23 cellular contexts compared by ENCODE assay signal in genomic region chr17:31512104-31512740, GRCh38.
DNase-seq lines count a peak whose midpoint lies in the region; ATAC-seq and TF ChIP-seq lines count a peak whose summit lies in the region.
"Had no signal": no experiment of that assay in that cellular context is flagged by ENCODE, and none has a peak within 500 bp of the region (broad histone marks: within the 10 kb centered on the region; RNA-seq: fewer than 3 reads in every experiment).

No MANE protein-coding gene starts in this region.

- H3K79me1 ChIP-seq in mesendoderm (ENCODE audit: low read length), result peaks cover 3% of the 10 kb centered on the region

- no peak overlapping the region for H3K23ac ChIP-seq in mesendoderm (ENCODE audit: low read length)

- intact Hi-C loops in CD4-positive, alpha-beta memory T cell (cut with micrococcal nuclease), result no loop called here
- intact Hi-C loops in colonic mucosa (cut with DNase I), result no loop called here

- H2BK120ac ChIP-seq in mesendoderm (ENCODE audit: low read depth, low read length), result no peak overlapping the region

- H4K20me1 ChIP-seq in BLaER1, result no peaks in the 10 kb centered on the region
- H4K20me1 ChIP-seq in MM.1S (ENCODE audit: insufficient read depth, low read length), result no peaks in the 10 kb centered on the region

- H3K18ac ChIP-seq in mesendoderm (ENCODE audit: low read length), result no peak overlapping the region

- no peak overlapping the region for H3K4ac ChIP-seq in mesendoderm (ENCODE audit: low read depth, low read length)

- no peak for DNase-seq in CD4-positive, alpha-beta memory T cell
- no peak for DNase-seq in activated naive CD8-positive, alpha-beta T cell treated with anti-CD3 and anti-CD28 coated beads, Interleukin-2, amount 50 U/mL, for 24 hours
- DNase-seq in mesendoderm (no peak), COR-L47 (lab: John Stamatoyannopoulos, UW) (no peak), MM.1S (no peak), colonic mucosa (no peak)
- DNase-seq: activated CD4-positive, alpha-beta T cell treated with anti-CD3 and anti-CD28 coated beads for 36 hours; activated naive CD4-positive, alpha-beta T cell treated with anti-CD3 and anti-CD28 coated beads for 36 hours; activated T-cell treated with anti-CD3 and anti-CD28 coated beads, Interleukin-2, amount 50 U/mL, for 48 hours; IMR-90; NCI-H1092; NCI-H1694 treated with DMSO at 0.1 percent for 48 hours; NCI-H2171 treated with DMSO at 0.1 percent for 48 hours; NCI-H526; nephron progenitor cell; PC-9; Right ventricle myocardium superior had no signal

- no peak overlapping the region for H4K5ac ChIP-seq in mesendoderm (ENCODE audit: low read length)

- H3K27ac Mint-ChIP-seq in CD4-positive, alpha-beta memory T cell, result peak overlapping the region in 6 of 7 donors; percentile 31 to 64 (median 48)
- H3K27ac Mint-ChIP-seq in activated naive CD8-positive, alpha-beta T cell treated with anti-CD3 and anti-CD28 coated beads, Interleukin-2, amount 50 U/mL, for 24 hours, result peak overlapping the region; percentile 27
- H3K27ac Mint-ChIP-seq: activated naive CD4-positive, alpha-beta T cell treated with anti-CD3 and anti-CD28 coated beads for 36 hours; dendritic cell treated with granulocyte-macrophage colony-stimulating factor and Interleukin-4, amounts not matched to agents 40 ng/mL and 50 ng/mL, for 4 days; nephron progenitor cell had no signal

- H3K9me3 Mint-ChIP-seq in CD4-positive, alpha-beta memory T cell, result no peaks in the 10 kb centered on the region
- H3K9me3 Mint-ChIP-seq in activated naive CD8-positive, alpha-beta T cell treated with anti-CD3 and anti-CD28 coated beads, Interleukin-2, amount 50 U/mL, for 24 hours, result no peaks in the 10 kb centered on the region
- H3K9me3 Mint-ChIP-seq: activated naive CD4-positive, alpha-beta T cell treated with anti-CD3 and anti-CD28 coated beads for 36 hours; dendritic cell treated with granulocyte-macrophage colony-stimulating factor and Interleukin-4, amounts not matched to agents 40 ng/mL and 50 ng/mL, for 4 days; nephron progenitor cell; T-helper 2 cell treated with Interferon-gamma antibody and Interleukin-4, amounts not matched to agents 5 μg/mL and 100 μg/mL, for 36 hours had no signal

- H2BK15ac ChIP-seq in mesendoderm (replicated peaks; ENCODE audit: low read depth), result no peak overlapping the region

- H3K36me3 Mint-ChIP-seq in CD4-positive, alpha-beta memory T cell, result peaks cover 3 to 4% of the 10 kb centered on the region in 2 donors
- peaks cover 2% of the 10 kb centered on the region for H3K36me3 Mint-ChIP-seq in activated naive CD8-positive, alpha-beta T cell treated with anti-CD3 and anti-CD28 coated beads, Interleukin-2, amount 50 U/mL, for 24 hours (ENCODE audit: low read depth)

- peak overlapping the region in 1 of 8 donors; percentile 61 for H3K4me3 Mint-ChIP-seq in CD4-positive, alpha-beta memory T cell
- no peak overlapping the region for H3K4me3 Mint-ChIP-seq in activated naive CD8-positive, alpha-beta T cell treated with anti-CD3 and anti-CD28 coated beads, Interleukin-2, amount 50 U/mL, for 24 hours
- H3K4me3 Mint-ChIP-seq: activated CD4-positive, alpha-beta T cell treated with anti-CD3 and anti-CD28 coated beads for 36 hours; activated naive CD4-positive, alpha-beta T cell treated with anti-CD3 and anti-CD28 coated beads for 36 hours; dendritic cell treated with granulocyte-macrophage colony-stimulating factor and Interleukin-4, amounts not matched to agents 40 ng/mL and 50 ng/mL, for 4 days; nephron progenitor cell; T-helper 2 cell treated with Interferon-gamma antibody and Interleukin-4, amounts not matched to agents 5 μg/mL and 100 μg/mL, for 36 hours had no signal

- H3K79me2 ChIP-seq in mesendoderm (ENCODE audit: control insufficient read depth, insufficient read depth, low read length) (no peaks in the 10 kb centered on the region), MM.1S (ENCODE audit: low read length) (peaks cover 20% of the 10 kb centered on the region)

- H3K4me1 ChIP-seq in BLaER1 (peaks cover 98% of the 10 kb centered on the region), mesendoderm (ENCODE audit: control insufficient read depth, low read depth, low read length) (peaks cover 2% of the 10 kb centered on the region), MM.1S (ENCODE audit: low read length) (peaks cover 18% of the 10 kb centered on the region), colonic mucosa (no peaks in the 10 kb centered on the region)
- peaks cover 48% of the 10 kb centered on the region for H3K4me1 ChIP-seq in CD4-positive, alpha-beta memory T cell (ENCODE audit: insufficient read depth, low read length)

- CTCF ChIA-PET in CD4-positive, alpha-beta memory T cell (lab: Charles Lee; ENCODE audit: partially characterized antibody), result interaction anchor here (2.1 to 5.4 kb wide), 2 partner anchors 18 to 26 kb away, joined by 6 to 51 read pairs; no protein-coding TSS in a partner anchor

- H3K4me2 ChIP-seq in BLaER1 (peak overlapping the region; percentile 99), mesendoderm (ENCODE audit: low read length) (no peak overlapping the region), MM.1S (ENCODE audit: low read depth, low read length) (no peak overlapping the region)
- H3K4me2 ChIP-seq: PC-9 had no signal

- H3K36me3 ChIP-seq in BLaER1 (peaks cover 6% of the 10 kb centered on the region; the same call in 1 of the 2 replicates), mesendoderm (ENCODE audit: control insufficient read depth, insufficient read depth, low read length) (no peaks in the 10 kb centered on the region), MM.1S (replicated peaks; ENCODE audit: insufficient read depth, low read length) (no peaks in the 10 kb centered on the region), colonic mucosa (no peaks in the 10 kb centered on the region)
- no peaks in the 10 kb centered on the region for H3K36me3 ChIP-seq in CD4-positive, alpha-beta memory T cell (ENCODE audit: insufficient read depth, low read length)

- peak overlapping the region; percentile 17 for H3K56ac ChIP-seq in mesendoderm (ENCODE audit: low read length)

- H2BK5ac ChIP-seq in mesendoderm (ENCODE audit: low read length), result no peak overlapping the region

- H4K8ac ChIP-seq in mesendoderm (ENCODE audit: low read depth, low read length), result no peak overlapping the region

- no peak for TF ChIP-seq CTCF in MM.1S (IDR thresholded peaks at IDR 0.05; ENCODE audit: low read length)
- no peak for TF ChIP-seq CTCF in colonic mucosa (IDR thresholded peaks at IDR 0.05)

- no CpG with 5 or more reads among the region's 15 CpGs for WGBS in mesendoderm (ENCODE audit: extremely low coverage, insufficient coverage, low lambda C conversion rate)

- H3K4me3 ChIP-seq in BLaER1 (peak overlapping the region; percentile 9; the same call in 1 of the 2 replicates), mesendoderm (ENCODE audit: low read length) (no peak overlapping the region), MM.1S (ENCODE audit: low read length) (no peak overlapping the region), colonic mucosa (no peak overlapping the region)
- no peak overlapping the region for H3K4me3 ChIP-seq in CD4-positive, alpha-beta memory T cell (ENCODE audit: low read length in 2 of 2)
- H3K4me3 ChIP-seq: PC-9 had no signal

- H3K9ac ChIP-seq in BLaER1 (peak overlapping the region; percentile 80), mesendoderm (ENCODE audit: low read length) (no peak overlapping the region), MM.1S (ENCODE audit: low read length) (no peak overlapping the region), colonic mucosa (ENCODE audit: low read depth in 2 of 2, low read length in 2 of 2) (no peak overlapping the region)
- H3K9ac ChIP-seq: parathyroid adenoma had no signal

- no peaks in the 10 kb centered on the region for H3K9me3 ChIP-seq in BLaER1
- H3K9me3 ChIP-seq in CD4-positive, alpha-beta memory T cell (ENCODE audit: control insufficient read depth in 1 of 2, low read length in 2 of 2), result no peaks in the 10 kb centered on the region
- H3K9me3 ChIP-seq in MM.1S (replicated peaks; ENCODE audit: insufficient read depth, low read length), result no peaks in the 10 kb centered on the region
- no peaks in the 10 kb centered on the region for H3K9me3 ChIP-seq in colonic mucosa

- H3K27me3 ChIP-seq in BLaER1, result no peaks in the 10 kb centered on the region
- H3K27me3 ChIP-seq in CD4-positive, alpha-beta memory T cell (ENCODE audit: insufficient read depth, low read length), result no peaks in the 10 kb centered on the region
- H3K27me3 ChIP-seq in mesendoderm (ENCODE audit: insufficient read depth, low read length, poor library complexity), result no peaks in the 10 kb centered on the region
- no peaks in the 10 kb centered on the region for H3K27me3 ChIP-seq in MM.1S (replicated peaks; ENCODE audit: insufficient read depth, low read length)
- no peaks in the 10 kb centered on the region for H3K27me3 ChIP-seq in colonic mucosa

- H3K9me2 ChIP-seq in MM.1S (replicated peaks; ENCODE audit: insufficient read depth, low read length), result no peaks in the 10 kb centered on the region

- no peak for ATAC-seq in activated naive CD8-positive, alpha-beta T cell treated with anti-CD3 and anti-CD28 coated beads, Interleukin-2, amount 50 U/mL, for 24 hours
- ATAC-seq in GM21360 (IDR thresholded peaks at IDR 0.05; ENCODE audit: unreplicated experiment), result no peak
- ATAC-seq: activated CD4-positive, alpha-beta T cell treated with anti-CD3 and anti-CD28 coated beads for 36 hours had no signal

- no peaks in the 10 kb centered on the region for H3K27me3 Mint-ChIP-seq in CD4-positive, alpha-beta memory T cell
- H3K27me3 Mint-ChIP-seq in activated naive CD8-positive, alpha-beta T cell treated with anti-CD3 and anti-CD28 coated beads, Interleukin-2, amount 50 U/mL, for 24 hours, result no peaks in the 10 kb centered on the region
- H3K27me3 Mint-ChIP-seq: activated CD4-positive, alpha-beta T cell treated with anti-CD3 and anti-CD28 coated beads for 36 hours had no signal

- peaks cover 31 to 74% (median 51%) of the 10 kb centered on the region in 4 donors for H3K4me1 Mint-ChIP-seq in CD4-positive, alpha-beta memory T cell
- H3K4me1 Mint-ChIP-seq in activated naive CD8-positive, alpha-beta T cell treated with anti-CD3 and anti-CD28 coated beads, Interleukin-2, amount 50 U/mL, for 24 hours, result peaks cover 60% of the 10 kb centered on the region

- no peak overlapping the region for H2AK5ac ChIP-seq in mesendoderm (ENCODE audit: low read length)

- POLR2A ChIA-PET in CD4-positive, alpha-beta memory T cell (lab: Charles Lee; ENCODE audit: partially characterized antibody), result interaction anchor here (0.9 to 11.1 kb wide), 2 partner anchors 22 to 41 kb away, joined by 3 to 332 read pairs; no protein-coding TSS in a partner anchor

- H3K27ac ChIP-seq in BLaER1, result peak overlapping the region; percentile 95
- H3K27ac ChIP-seq in CD4-positive, alpha-beta memory T cell (ENCODE audit: low read depth, low read length), result peak overlapping the region; percentile 72
- no peak overlapping the region for H3K27ac ChIP-seq in mesendoderm (ENCODE audit: low read depth, low read length)
- H3K27ac ChIP-seq in MM.1S (ENCODE audit: low read length), result no peak overlapping the region
- no peak overlapping the region for H3K27ac ChIP-seq in colonic mucosa
- H3K27ac ChIP-seq: C4-2B, parathyroid adenoma, PC-9 had no signal

- peaks cover 17% of the 10 kb centered on the region for H3F3A ChIP-seq in MM.1S (ENCODE audit: insufficient read depth, low read length)

- no peak overlapping the region for H2AFZ ChIP-seq in MM.1S (ENCODE audit: low read length)
- H2AFZ ChIP-seq: parathyroid adenoma, PC-9 had no signal

Comparison
In these comparisons a context has a peak if more than half of its experiments do, and no peak if none do; other contexts are left out.
1. H3K27ac ChIP-seq: peak in BLaER1 (single experiment) and CD4-positive, alpha-beta memory T cell (single experiment); none in mesendoderm (single experiment), MM.1S (single experiment) and colonic mucosa (single experiment).